Comparison of ENCODE assay signal across 21 cellular contexts in genomic region chr14:94019329-94019728, GRCh38. TPM values are rescaled to one million over a fixed set of nuclear protein-coding genes. Genes with fewer than 3 reads are reported as not detected.
DNase-seq lines count a peak whose midpoint lies in the region; ATAC-seq, FAIRE-seq and TF ChIP-seq lines count a peak whose summit lies in the region.
"Had no signal": no experiment of that assay in that cellular context is flagged by ENCODE, and none has a peak within 500 bp of the region (broad histone marks: within the 10 kb centered on the region; RNA-seq: fewer than 3 reads in every experiment).

No MANE protein-coding gene starts in this region.

- in situ Hi-C loops in HepG2 (cut with HindIII; ENCODE audit: extremely low pct_ligation_motif_present, low pct_unique_long_range_greater_than_20kb): no loop called here

- H3K27ac ChIP-seq in HepG2 (ENCODE audit: extremely low read length, insufficient read depth, low read length): no peak overlapping the region
- no peak overlapping the region for H3K27ac ChIP-seq in right lobe of liver
- H3K27ac ChIP-seq in PC-3 (ENCODE audit: low read length): no peak overlapping the region
- H3K27ac ChIP-seq in H1 (ENCODE audit: low read depth, low read length): no peak overlapping the region
- no peak overlapping the region for H3K27ac ChIP-seq in trophoblast cell (ENCODE audit: low read depth, low read length)
- H3K27ac ChIP-seq: A549, C4-2B had no signal

- H3K14ac ChIP-seq in H1 (ENCODE audit: insufficient read length) (no peak overlapping the region), trophoblast cell (ENCODE audit: low read length) (no peak overlapping the region)

- no peak overlapping the region for H3K4me3 ChIP-seq in HepG2 (replicated peaks in 1 of 3; ENCODE audit: insufficient read depth in 1 of 3, low read depth in 2 of 3, low read length in 3 of 3)
- H3K4me3 ChIP-seq in right lobe of liver: no peak overlapping the region
- no peak overlapping the region for H3K4me3 ChIP-seq in PC-3 (ENCODE audit: low read length)
- H3K4me3 ChIP-seq in H1 (ENCODE audit: extremely low read depth in 1 of 4, insufficient read depth in 2 of 4, low read depth in 3 of 4, low read length in 4 of 4): no peak overlapping the region
- no peak overlapping the region for H3K4me3 ChIP-seq in trophoblast cell (ENCODE audit: low read depth, low read length)
- H3K4me3 ChIP-seq: A549, GM12878 had no signal

- H3K9me2 ChIP-seq in PC-3 (replicated peaks; ENCODE audit: low read length): no peaks in the 10 kb centered on the region

- no peak overlapping the region for H2AK5ac ChIP-seq in H1 (ENCODE audit: low read depth, low read length)
- no peak overlapping the region for H2AK5ac ChIP-seq in trophoblast cell (ENCODE audit: low read length)

- H2BK5ac ChIP-seq in H1 (ENCODE audit: low read depth, low read length) (no peak overlapping the region), trophoblast cell (ENCODE audit: low read depth, low read length, poor library complexity) (no peak overlapping the region)

- H3K4me1 ChIP-seq in HepG2 (ENCODE audit: insufficient read depth, low read length) (peaks cover 50% of the 10 kb centered on the region), right lobe of liver (no peaks in the 10 kb centered on the region), PC-3 (ENCODE audit: insufficient read depth, low read length) (peaks cover 17% of the 10 kb centered on the region), H1 (replicated peaks in 1 of 4; ENCODE audit: control insufficient read depth in 3 of 4, insufficient read depth in 4 of 4, low read length in 3 of 4) (peaks cover 0 to 18% (median 10%) of the 10 kb centered on the region in 4 experiments; a peak in 4 of 7 replicates), trophoblast cell (ENCODE audit: control insufficient read depth in 1 of 2, insufficient read depth in 2 of 2, low read length in 2 of 2) (peaks cover 0 to 7% of the 10 kb centered on the region in 2 experiments)
- H3K4me1 ChIP-seq: A549, BE2C had no signal

- H4K20me1 ChIP-seq in HepG2 (ENCODE audit: insufficient read depth, low read length) (no peaks in the 10 kb centered on the region), PC-3 (ENCODE audit: low read length) (no peaks in the 10 kb centered on the region), H1 (replicated peaks in 1 of 2; ENCODE audit: control insufficient read depth in 1 of 2, insufficient read depth in 2 of 2, low read length in 2 of 2) (no peaks in the 10 kb centered on the region)

- no peaks in the 10 kb centered on the region for H3K9me3 ChIP-seq in HepG2 (ENCODE audit: low read length)
- H3K9me3 ChIP-seq in right lobe of liver: no peaks in the 10 kb centered on the region
- no peaks in the 10 kb centered on the region for H3K9me3 ChIP-seq in PC-3 (ENCODE audit: low read length)
- H3K9me3 ChIP-seq in H1 (ENCODE audit: insufficient read depth in 2 of 2, low read depth in 1 of 2, low read length in 1 of 2): no peaks in the 10 kb centered on the region
- H3K9me3 ChIP-seq in trophoblast cell (ENCODE audit: insufficient read depth, low read depth, low read length): peaks cover 2% of the 10 kb centered on the region
- H3K9me3 ChIP-seq: A549, BE2C, Caco-2 had no signal

- no peak for TF ChIP-seq EP300 in HepG2 (IDR thresholded peaks at IDR 0.05; ENCODE audit: low read depth in 2 of 2, low read length in 2 of 2)
- TF ChIP-seq EP300 in HepG2 (CRISPR knock-in tag; IDR thresholded peaks at IDR 0.05; ENCODE audit: borderline replicate concordance): no peak
- no peak for TF ChIP-seq EP300 in H1 (IDR thresholded peaks at IDR 0.05; ENCODE audit: borderline replicate concordance in 1 of 2, low read depth in 2 of 2, low read length in 2 of 2)

- H3K79me2 ChIP-seq in HepG2 (ENCODE audit: insufficient read depth, low read length): no peaks in the 10 kb centered on the region
- H3K79me2 ChIP-seq in PC-3 (ENCODE audit: low read length): no peaks in the 10 kb centered on the region
- H3K79me2 ChIP-seq in H1 (ENCODE audit: control insufficient read depth in 1 of 2, insufficient read depth in 2 of 2, low read length in 2 of 2): no peaks in the 10 kb centered on the region
- no peaks in the 10 kb centered on the region for H3K79me2 ChIP-seq in trophoblast cell (ENCODE audit: control insufficient read depth, insufficient read depth, low read length, poor library complexity)

- no peak overlapping the region for H2BK12ac ChIP-seq in H1 (ENCODE audit: low read depth, low read length)
- H2BK12ac ChIP-seq in trophoblast cell (ENCODE audit: low read length): no peak overlapping the region

- no peaks in the 10 kb centered on the region for H3F3A ChIP-seq in PC-3 (ENCODE audit: low read length, unreplicated experiment)

- intact Hi-C loops in HepG2 (cut with micrococcal nuclease; ENCODE audit: unreplicated experiment): no loop called here
- intact Hi-C loops in right lobe of liver (cut with DNase I): no loop called here
- intact Hi-C loops in PC-3 (cut with micrococcal nuclease): no loop called here

- TF ChIP-seq RAD21 in HepG2 (CRISPR knock-in tag; IDR thresholded peaks at IDR 0.05): no peak
- TF ChIP-seq RAD21 in H1 (IDR thresholded peaks at IDR 0.05 in 1 of 2, conservative IDR thresholded peaks at IDR 0.05 in 1 of 2; ENCODE audit: low read depth in 2 of 2, low read length in 2 of 2): no peak

- no peak overlapping the region for H2BK120ac ChIP-seq in H1 (replicated peaks; ENCODE audit: low read depth, low read length)
- H2BK120ac ChIP-seq in trophoblast cell (ENCODE audit: insufficient read depth, low read length, poor library complexity): no peak overlapping the region

- H3K23me2 ChIP-seq in H1 (ENCODE audit: low read depth, low read length): no peaks in the 10 kb centered on the region; the same call in 1 of the 2 replicates

- no peak overlapping the region for H3K9ac ChIP-seq in HepG2 (ENCODE audit: insufficient read depth, low read depth, low read length)
- no peak overlapping the region for H3K9ac ChIP-seq in PC-3 (ENCODE audit: low read length)
- no peak overlapping the region for H3K9ac ChIP-seq in H1 (replicated peaks in 1 of 4; ENCODE audit: extremely low read depth in 1 of 4, low read depth in 3 of 4, low read length in 3 of 4)
- no peak overlapping the region for H3K9ac ChIP-seq in trophoblast cell (ENCODE audit: low read length)

- POLR2A ChIA-PET in HepG2 (lab: Yijun Ruan, JAX) (no interaction called here), PC-3 (lab: Charles Lee; ENCODE audit: unreplicated experiment) (no interaction called here), H1 (lab: Charles Lee; ENCODE audit: partially characterized antibody) (interaction anchor here (1.2 kb wide), 2 partner anchors 9 to 91 kb away, joined by 3 to 4 read pairs; partner anchors contain the start of gene IFI27)

- FAIRE-seq in HepG2 (lab: Jason Lieb, UNC) (no peak), H1 (lab: Jason Lieb, UNC) (peak; percentile 42)
- FAIRE-seq: A549, GM12878, GM18507, H54 had no signal

- H3K4me2 ChIP-seq in HepG2 (ENCODE audit: low read depth, low read length): no peak overlapping the region
- no peak overlapping the region for H3K4me2 ChIP-seq in PC-3 (ENCODE audit: low read length)
- no peak overlapping the region for H3K4me2 ChIP-seq in H1 (ENCODE audit: insufficient read depth in 1 of 2, low read depth in 2 of 2, low read length in 2 of 2)
- H3K4me2 ChIP-seq in trophoblast cell (ENCODE audit: low read length): no peak overlapping the region
- H3K4me2 ChIP-seq: A549 had no signal

- no peak overlapping the region for H3K18ac ChIP-seq in H1 (ENCODE audit: extremely low read depth, low read length)
- H3K18ac ChIP-seq in trophoblast cell (ENCODE audit: low read length): no peak overlapping the region

- H3K79me1 ChIP-seq in H1 (ENCODE audit: low read depth, low read length) (no peaks in the 10 kb centered on the region), trophoblast cell (ENCODE audit: low read length) (peaks cover 4% of the 10 kb centered on the region)

- H2BK15ac ChIP-seq in H1 (ENCODE audit: low read length): no peak overlapping the region

- H3K36me3 ChIP-seq in HepG2 (replicated peaks in 1 of 2; ENCODE audit: control insufficient read depth in 1 of 2, insufficient read depth in 2 of 2, low read length in 2 of 2): no peaks in the 10 kb centered on the region
- no peaks in the 10 kb centered on the region for H3K36me3 ChIP-seq in right lobe of liver
- no peaks in the 10 kb centered on the region for H3K36me3 ChIP-seq in PC-3 (ENCODE audit: low read depth, low read length)
- H3K36me3 ChIP-seq in H1 (ENCODE audit: control insufficient read depth in 2 of 4, insufficient read depth in 4 of 4, low read length in 3 of 4): no peaks in the 10 kb centered on the region; a peak in 1 of 8 replicates
- H3K36me3 ChIP-seq in trophoblast cell (ENCODE audit: control insufficient read depth in 1 of 2, insufficient read depth in 2 of 2, low read length in 2 of 2): no peaks in the 10 kb centered on the region
- H3K36me3 ChIP-seq: BE2C had no signal

- no peak for TF ChIP-seq POLR2A in HepG2 (IDR thresholded peaks at IDR 0.05; ENCODE audit: insufficient read depth in 1 of 2, low read depth in 2 of 2, low read length in 2 of 2)
- TF ChIP-seq POLR2A in right lobe of liver (IDR thresholded peaks at IDR 0.05): no peak
- no peak for TF ChIP-seq POLR2A in H1 (IDR thresholded peaks at IDR 0.05; ENCODE audit: control extremely low read depth in 1 of 2, low read depth in 2 of 2, low read length in 2 of 2)

- no peak overlapping the region for H4K12ac ChIP-seq in trophoblast cell (ENCODE audit: low read depth, low read length)

- DNase-seq in HepG2 (ENCODE audit: low spot score): no peak
- DNase-seq in right lobe of liver: no peak
- peak; percentile 59 for DNase-seq in PC-3
- no peak for DNase-seq in H1 (ENCODE audit: low read depth in 1 of 2, low spot score in 2 of 2)
- DNase-seq in trophoblast cell: peak; percentile 84 to 86
- DNase-seq in NCI-H187 (lab: John Stamatoyannopoulos, UW): no peak
- DNase-seq in activated CD4-positive, alpha-beta T cell treated with anti-CD3 and anti-CD28 coated beads, Interleukin-2, amount 50 U/mL, for 4 hours: no peak
- no peak for DNase-seq in iPS-NIHi11 (ENCODE audit: low spot score)
- DNase-seq: BE2C; CD4-positive, alpha-beta memory T cell; DMS79 had no signal

- H4K8ac ChIP-seq in H1 (ENCODE audit: extremely low read depth, insufficient read depth, low read length) (no peak overlapping the region), trophoblast cell (ENCODE audit: low read depth, low read length) (no peak overlapping the region)

- H4K91ac ChIP-seq in H1 (replicated peaks; ENCODE audit: insufficient read length, low read length) (no peak overlapping the region), trophoblast cell (ENCODE audit: low read depth, low read length) (no peak overlapping the region)

- H4K5ac ChIP-seq in H1 (ENCODE audit: insufficient read length, low read depth, low read length): no peak overlapping the region

- BruUV-seq in HepG2 (replicated peaks; lab: Mats Ljungman, UMichigan) (no TSS peak), PC-3 (replicated peaks; lab: Mats Ljungman, UMichigan) (no TSS peak)

- ATAC-seq in HepG2: no peak
- no peak for ATAC-seq in right lobe of liver
- no peak; the same call in 1 of the 2 replicates for ATAC-seq in PC-3
- ATAC-seq: A549, GM12878, HCT116 had no signal

- TF ChIP-seq CTCF in HepG2 (CRISPR knock-in tag; IDR thresholded peaks at IDR 0.05) (no peak), right lobe of liver (IDR thresholded peaks at IDR 0.05) (no peak), PC-3 (conservative IDR thresholded peaks at IDR 0.05; ENCODE audit: low read depth, low read length) (no peak), H1 (IDR thresholded peaks at IDR 0.05; ENCODE audit: control extremely low read depth in 1 of 3, insufficient read depth in 1 of 3, low read depth in 1 of 3, low read length in 3 of 3) (no peak)

- H3K23ac ChIP-seq in H1 (ENCODE audit: insufficient read length) (no peak overlapping the region), trophoblast cell (ENCODE audit: low read length) (no peak overlapping the region)

- no peak overlapping the region for H3K4ac ChIP-seq in H1 (replicated peaks; ENCODE audit: insufficient read length, low read depth, low read length)
- no peak overlapping the region for H3K4ac ChIP-seq in trophoblast cell (ENCODE audit: low read depth, low read length)

- H2BK20ac ChIP-seq in H1 (ENCODE audit: low read length): 0 out of 2 replicates have a peak overlapping the region, but pooled peaks have one; percentile 41

- CTCF ChIA-PET in HepG2 (lab: Yijun Ruan, JAX; ENCODE audit: low intra/inter-chr PET ratio, low total read pairs): no interaction called here
- CTCF ChIA-PET in PC-3 (lab: Charles Lee): no interaction called here
- CTCF ChIA-PET in H1 (lab: Charles Lee; ENCODE audit: partially characterized antibody): interaction anchor here (0.6 to 9.7 kb wide), 9 partner anchors 8 to 364 kb away, joined by 3 to 65 read pairs (median 4); no protein-coding TSS in a partner anchor

- H3K56ac ChIP-seq in H1 (replicated peaks; ENCODE audit: insufficient read length, low read depth, low read length): no peak overlapping the region

- peaks cover 7 to 27% of the 10 kb centered on the region in 2 experiments; a peak in 4 of 5 replicates for H3K27me3 ChIP-seq in HepG2 (ENCODE audit: control insufficient read depth in 1 of 2, insufficient read depth in 2 of 2, low read length in 2 of 2)
- H3K27me3 ChIP-seq in right lobe of liver: no peaks in the 10 kb centered on the region
- H3K27me3 ChIP-seq in PC-3 (ENCODE audit: low read length): no peaks in the 10 kb centered on the region
- no peaks in the 10 kb centered on the region for H3K27me3 ChIP-seq in H1 (replicated peaks in 1 of 4; ENCODE audit: control insufficient read depth in 3 of 4, extremely low read depth in 1 of 4, insufficient read depth in 3 of 4, low read length in 3 of 4)
- H3K27me3 ChIP-seq in trophoblast cell (ENCODE audit: insufficient read depth, low read length): no peaks in the 10 kb centered on the region
- H3K27me3 ChIP-seq: BE2C had no signal

- WGBS in HepG2 (ENCODE audit: low lambda C conversion rate): 30% methylated on average over 6 of the region's 6 CpGs
- 64% methylated on average over 3 of the region's 6 CpGs for WGBS in right lobe of liver (ENCODE audit: insufficient coverage, low coverage, low lambda C conversion rate, missing lambda C conversion rate)
- 99% methylated on average over 6 of the region's 6 CpGs; no CpG with 5 or more reads in 1 of the 2 experiments for WGBS in H1 (ENCODE audit: extremely low coverage in 1 of 2, insufficient coverage in 1 of 2, insufficient read length in 1 of 2, insufficient replicate concordance in 2 of 2, low coverage in 1 of 2, low lambda C conversion rate in 2 of 2, missing lambda C conversion rate in 1 of 2), 2 experiments
- no CpG with 5 or more reads among the region's 6 CpGs for WGBS in trophoblast cell (ENCODE audit: extremely low coverage, insufficient coverage, insufficient read length)

- H2AFZ ChIP-seq in HepG2 (ENCODE audit: low read length) (no peak overlapping the region), PC-3 (ENCODE audit: low read length) (no peak overlapping the region), H1 (ENCODE audit: low read length) (no peak overlapping the region), trophoblast cell (ENCODE audit: insufficient read depth, low read length, poor library complexity) (no peak overlapping the region)

RNA-seq across cellular contexts. Expression of gene OTUB2, which starts 6.8 kb away (rescaled TPM):
- total RNA-seq in HepG2 (2016; rRNA removed; fragmentation: Illumina TruSeq; extraction: Trizol): 2.2 and 2.4 TPM in 2 replicates
- total RNA-seq in HepG2 (2016; cell fraction: cytosol; rRNA removed; fragmentation: Illumina TruSeq; extraction: Trizol; ENCODE audit: low read depth): 0.30 and 0.44 TPM in 2 replicates
- total RNA-seq in HepG2 (2016; cell fraction: insoluble cytoplasmic fraction; rRNA removed; fragmentation: Illumina TruSeq; extraction: Trizol): 1.8 and 1.9 TPM in 2 replicates
- 1.2 and 1.4 TPM in 2 replicates for total RNA-seq in HepG2 (2016; cell fraction: membrane; rRNA removed; fragmentation: Illumina TruSeq; extraction: Trizol)
- 2.6 and 3.1 TPM in 2 replicates for total RNA-seq in HepG2 (2016; cell fraction: nucleus; rRNA removed; fragmentation: Illumina TruSeq; extraction: Trizol)
- polyA plus RNA-seq in HepG2 (2011; rRNA removed): 2.4 and 3.0 TPM in 2 replicates
- polyA plus RNA-seq in HepG2 (2011; cell fraction: cytosol; rRNA removed): 2.3 and 2.6 TPM in 2 replicates
- 3.9 and 4.1 TPM in 2 replicates for polyA plus RNA-seq in HepG2 (2011; cell fraction: nucleus; rRNA removed)
- 1.4 and 1.9 TPM in 2 replicates for polyA plus RNA-seq in HepG2 (2012)
- polyA plus RNA-seq in HepG2 (2016; cell fraction: cytosol; fragmentation: Illumina TruSeq; extraction: Trizol; ENCODE audit: low read depth): 0.21 and 0.70 TPM in 2 replicates
- 2.0 and 2.3 TPM in 2 replicates for polyA plus RNA-seq in HepG2 (2016; cell fraction: insoluble cytoplasmic fraction; fragmentation: Illumina TruSeq; extraction: Trizol; ENCODE audit: low read depth)
- 0.58 and 1.0 TPM in 2 replicates for polyA plus RNA-seq in HepG2 (2016; cell fraction: membrane; fragmentation: Illumina TruSeq; extraction: Trizol; ENCODE audit: low read depth)
- 2.1 and 2.3 TPM in 2 replicates for polyA plus RNA-seq in HepG2 (2016; cell fraction: nucleus; fragmentation: Illumina TruSeq; extraction: Trizol; ENCODE audit: insufficient read depth, low read depth)
- polyA minus RNA-seq in HepG2 (2011; rRNA and poly(A)+ RNA removed; ENCODE audit: low replicate concordance): 0.49 and 8.2 TPM in 2 replicates
- polyA minus RNA-seq in HepG2 (2011; cell fraction: cytosol; rRNA and poly(A)+ RNA removed): 3.3 and 4.7 TPM in 2 replicates
- 10.0 and 11.3 TPM in 2 replicates for polyA minus RNA-seq in HepG2 (2011; cell fraction: nucleus; rRNA and poly(A)+ RNA removed)
- total RNA-seq in right lobe of liver: 1 to 10 TPM in 2 of 6 experiments, under 1 TPM in 4; 0.59 to 3.7 (median 0.85) TPM
- total RNA-seq in PC-3 (2014; rRNA removed): 7.7 and 9.0 TPM in 2 replicates
- total RNA-seq in H1 (2021; fragmentation: NEBNext Ultra II Directional; extraction: Animal tissue kit (Norgen Biotek cat#: 25700)): 4.1 and 4.2 TPM in 2 replicates
- polyA plus RNA-seq in H1 (2011; rRNA removed): 2.2 and 2.6 TPM in 2 replicates
- 2.1 TPM for polyA plus RNA-seq in H1 (2011; cell fraction: cytosol; rRNA removed)
- polyA plus RNA-seq in H1 (2011; cell fraction: nucleus; rRNA removed): 3.1 TPM
- polyA plus RNA-seq in H1 (2012, experiment 1 of 2): 2.8 to 4.1 TPM (median 3.5 TPM) in 4 replicates
- 5.0 TPM for polyA plus RNA-seq in H1 (2012, experiment 2 of 2)
- 2.3 TPM for polyA plus RNA-seq in H1 (2013, experiment 1 of 2)
- 2.1 TPM for polyA plus RNA-seq in H1 (2013, experiment 2 of 2)
- 7.9 and 8.0 TPM in 2 replicates for polyA minus RNA-seq in H1 (2011; rRNA and poly(A)+ RNA removed)
- polyA minus RNA-seq in H1 (2011; cell fraction: cytosol; rRNA and poly(A)+ RNA removed): 4.5 TPM
- 5.9 TPM for polyA minus RNA-seq in H1 (2011; cell fraction: nucleus; rRNA and poly(A)+ RNA removed)
- 29.6 and 30.4 TPM in 2 replicates for polyA plus RNA-seq in trophoblast cell (2013)

RNA-seq across cellular contexts. Expression of gene CCDC197, which starts 22.2 kb away (rescaled TPM):
- total RNA-seq in HepG2 (2016; rRNA removed; fragmentation: Illumina TruSeq; extraction: Trizol) (0.11 TPM in 1 of 2 replicates, not detected in the other), right lobe of liver (not detected), PC-3 (2014; rRNA removed) (not detected in 2 replicates)
- total RNA-seq in HepG2 (2016; cell fraction: cytosol; rRNA removed; fragmentation: Illumina TruSeq; extraction: Trizol; ENCODE audit: low read depth): not detected in 2 replicates
- total RNA-seq in HepG2 (2016; cell fraction: insoluble cytoplasmic fraction; rRNA removed; fragmentation: Illumina TruSeq; extraction: Trizol): not detected in 2 replicates
- total RNA-seq in HepG2 (2016; cell fraction: membrane; rRNA removed; fragmentation: Illumina TruSeq; extraction: Trizol): not detected in 2 replicates
- not detected in 2 replicates for total RNA-seq in HepG2 (2016; cell fraction: nucleus; rRNA removed; fragmentation: Illumina TruSeq; extraction: Trizol)
- polyA plus RNA-seq in HepG2 (2011; rRNA removed) (0.13 TPM in 1 of 2 replicates, not detected in the other), H1 (2011; rRNA removed) (not detected in 2 replicates)
- not detected in 2 replicates for polyA plus RNA-seq in HepG2 (2011; cell fraction: cytosol; rRNA removed)
- 0.17 TPM in 1 of 2 replicates, not detected in the other for polyA plus RNA-seq in HepG2 (2011; cell fraction: nucleus; rRNA removed)
- polyA plus RNA-seq in HepG2 (2012): 0.11 TPM in 1 of 2 replicates, not detected in the other
- not detected in 2 replicates for polyA plus RNA-seq in HepG2 (2016; cell fraction: cytosol; fragmentation: Illumina TruSeq; extraction: Trizol; ENCODE audit: low read depth)
- not detected in 2 replicates for polyA plus RNA-seq in HepG2 (2016; cell fraction: insoluble cytoplasmic fraction; fragmentation: Illumina TruSeq; extraction: Trizol; ENCODE audit: low read depth)
- 0.16 TPM in 1 of 2 replicates, not detected in the other for polyA plus RNA-seq in HepG2 (2016; cell fraction: membrane; fragmentation: Illumina TruSeq; extraction: Trizol; ENCODE audit: low read depth)
- 0.33 TPM in 1 of 2 replicates, not detected in the other for polyA plus RNA-seq in HepG2 (2016; cell fraction: nucleus; fragmentation: Illumina TruSeq; extraction: Trizol; ENCODE audit: insufficient read depth, low read depth)
- polyA minus RNA-seq in HepG2 (2011; rRNA and poly(A)+ RNA removed; ENCODE audit: low replicate concordance): 0.20 TPM in 1 of 2 replicates, not detected in the other
- not detected in 2 replicates for polyA minus RNA-seq in HepG2 (2011; cell fraction: cytosol; rRNA and poly(A)+ RNA removed)
- polyA minus RNA-seq in HepG2 (2011; cell fraction: nucleus; rRNA and poly(A)+ RNA removed): not detected in 2 replicates
- total RNA-seq in H1 (2021; fragmentation: NEBNext Ultra II Directional; extraction: Animal tissue kit (Norgen Biotek cat#: 25700)): not detected in 2 replicates
- polyA plus RNA-seq in H1 (2011; cell fraction: cytosol; rRNA removed): not detected
- not detected for polyA plus RNA-seq in H1 (2011; cell fraction: nucleus; rRNA removed)
- polyA plus RNA-seq in H1 (2012, experiment 1 of 2): not detected in 4 replicates
- polyA plus RNA-seq in H1 (2012, experiment 2 of 2): not detected
- not detected for polyA plus RNA-seq in H1 (2013, experiment 1 of 2)
- polyA plus RNA-seq in H1 (2013, experiment 2 of 2): not detected
- polyA minus RNA-seq in H1 (2011; rRNA and poly(A)+ RNA removed): not detected in 2 replicates
- not detected for polyA minus RNA-seq in H1 (2011; cell fraction: cytosol; rRNA and poly(A)+ RNA removed)
- not detected for polyA minus RNA-seq in H1 (2011; cell fraction: nucleus; rRNA and poly(A)+ RNA removed)
- polyA plus RNA-seq in trophoblast cell (2013): 0.03 TPM in 1 of 2 replicates, not detected in the other
- total RNA-seq: Caco-2; CD4-positive, alpha-beta memory T cell; G401; GM12878 had no signal
- polyA plus RNA-seq: A549; AG04450; CD4-positive, alpha-beta memory T cell; IgD-negative memory B cell had no signal

RNA-seq across cellular contexts. Expression of gene ASB2, which starts 43.0 kb away (rescaled TPM):
- total RNA-seq in HepG2 (2016; rRNA removed; fragmentation: Illumina TruSeq; extraction: Trizol) (0.46 and 0.82 TPM in 2 replicates), right lobe of liver (under 1 TPM; 0.20 to 0.59 (median 0.28) TPM), PC-3 (2014; rRNA removed) (0.12 and 0.22 TPM in 2 replicates)
- 0.26 and 0.40 TPM in 2 replicates for total RNA-seq in HepG2 (2016; cell fraction: cytosol; rRNA removed; fragmentation: Illumina TruSeq; extraction: Trizol; ENCODE audit: low read depth)
- total RNA-seq in HepG2 (2016; cell fraction: insoluble cytoplasmic fraction; rRNA removed; fragmentation: Illumina TruSeq; extraction: Trizol): 0.62 and 0.93 TPM in 2 replicates
- 0.37 and 0.83 TPM in 2 replicates for total RNA-seq in HepG2 (2016; cell fraction: membrane; rRNA removed; fragmentation: Illumina TruSeq; extraction: Trizol)
- 1.1 and 1.3 TPM in 2 replicates for total RNA-seq in HepG2 (2016; cell fraction: nucleus; rRNA removed; fragmentation: Illumina TruSeq; extraction: Trizol)
- polyA plus RNA-seq in HepG2 (2011; rRNA removed) (4.1 and 4.5 TPM in 2 replicates), H1 (2011; rRNA removed) (2.1 and 3.2 TPM in 2 replicates)
- 4.5 and 6.1 TPM in 2 replicates for polyA plus RNA-seq in HepG2 (2011; cell fraction: cytosol; rRNA removed)
- 9.6 and 13.9 TPM in 2 replicates for polyA plus RNA-seq in HepG2 (2011; cell fraction: nucleus; rRNA removed)
- 0.48 and 0.80 TPM in 2 replicates for polyA plus RNA-seq in HepG2 (2012)
- polyA plus RNA-seq in HepG2 (2016; cell fraction: cytosol; fragmentation: Illumina TruSeq; extraction: Trizol; ENCODE audit: low read depth): 0.21 and 0.37 TPM in 2 replicates
- 0.58 and 0.71 TPM in 2 replicates for polyA plus RNA-seq in HepG2 (2016; cell fraction: insoluble cytoplasmic fraction; fragmentation: Illumina TruSeq; extraction: Trizol; ENCODE audit: low read depth)
- 0.35 and 0.43 TPM in 2 replicates for polyA plus RNA-seq in HepG2 (2016; cell fraction: membrane; fragmentation: Illumina TruSeq; extraction: Trizol; ENCODE audit: low read depth)
- 1.0 and 1.6 TPM in 2 replicates for polyA plus RNA-seq in HepG2 (2016; cell fraction: nucleus; fragmentation: Illumina TruSeq; extraction: Trizol; ENCODE audit: insufficient read depth, low read depth)
- polyA minus RNA-seq in HepG2 (2011; rRNA and poly(A)+ RNA removed; ENCODE audit: low replicate concordance): 14.4 TPM in 1 of 2 replicates, not detected in the other
- polyA minus RNA-seq in HepG2 (2011; cell fraction: cytosol; rRNA and poly(A)+ RNA removed): 3.1 and 3.4 TPM in 2 replicates
- polyA minus RNA-seq in HepG2 (2011; cell fraction: nucleus; rRNA and poly(A)+ RNA removed): 3.7 and 6.6 TPM in 2 replicates
- total RNA-seq in H1 (2021; fragmentation: NEBNext Ultra II Directional; extraction: Animal tissue kit (Norgen Biotek cat#: 25700)): 0.77 and 1.0 TPM in 2 replicates
- 1.3 TPM for polyA plus RNA-seq in H1 (2011; cell fraction: cytosol; rRNA removed)
- polyA plus RNA-seq in H1 (2011; cell fraction: nucleus; rRNA removed): 0.91 TPM
- 0.37 to 0.97 TPM (median 0.77 TPM) in 4 replicates for polyA plus RNA-seq in H1 (2012, experiment 1 of 2)
- 0.47 TPM for polyA plus RNA-seq in H1 (2012, experiment 2 of 2)
- polyA plus RNA-seq in H1 (2013, experiment 1 of 2): 0.83 TPM
- 1.2 TPM for polyA plus RNA-seq in H1 (2013, experiment 2 of 2)
- 1.2 and 2.1 TPM in 2 replicates for polyA minus RNA-seq in H1 (2011; rRNA and poly(A)+ RNA removed)
- polyA minus RNA-seq in H1 (2011; cell fraction: cytosol; rRNA and poly(A)+ RNA removed): 3.7 TPM
- 1.9 TPM for polyA minus RNA-seq in H1 (2011; cell fraction: nucleus; rRNA and poly(A)+ RNA removed)
- 0.83 and 1.3 TPM in 2 replicates for polyA plus RNA-seq in trophoblast cell (2013)
- total RNA-seq: Caco-2 had no signal

Comparison
In these comparisons a context has a peak if more than half of its experiments do, and no peak if none do; other contexts are left out.
1. DNase-seq: peak in PC-3 (single experiment) and trophoblast cell (2 of 2); none in HepG2 (single experiment), right lobe of liver (0 of 3), H1 (0 of 2), NCI-H187 (0 of 2), activated CD4-positive, alpha-beta T cell treated with anti-CD3 and anti-CD28 coated beads, Interleukin-2, amount 50 U/mL, for 4 hours (0 of 2) and iPS-NIHi11 (single experiment).